29 cellular contexts compared by ENCODE assay signal in genomic region chr1:211879475-211879874, GRCh38.
"Had no signal": no experiment of that assay in that cellular context is flagged by ENCODE, and none has a peak within 500 bp of the region (broad histone marks: within the 10 kb centered on the region; RNA-seq: fewer than 3 reads in every experiment).

No MANE protein-coding gene starts in this region.

- H3K36me3 ChIP-seq: neutrophil, right lobe of liver, sigmoid colon, stomach, thoracic aorta, thyroid gland, tibial nerve, upper lobe of left lung, uterus had no signal

- H3K9me3 Mint-ChIP-seq: natural killer cell treated with Interleukin-12 subunit alpha and Interleukin-12 subunit beta and Interleukin-15 and Interleukin-18, amount 100 ng/mL, for 72 hours; stimulated activated effector memory CD8-positive, alpha-beta T cell treated with anti-CD3 and anti-CD28 coated beads, Interleukin-12 subunit alpha, Interleukin-12 subunit beta, amount 100 ng/mL, for 72 hours had no signal

- H3K36me3 Mint-ChIP-seq: naive thymus-derived CD8-positive, alpha-beta T cell; natural killer cell treated with Interleukin-12 subunit alpha and Interleukin-12 subunit beta and Interleukin-15 and Interleukin-18, amount 100 ng/mL, for 72 hours; stimulated activated effector memory CD8-positive, alpha-beta T cell treated with anti-CD3 and anti-CD28 coated beads, Interleukin-12 subunit alpha, Interleukin-12 subunit beta, amount 100 ng/mL, for 72 hours; stimulated activated naive B cell treated with anti-CD40 and anti-IgM and Interleukin-4, amounts not matched to agents 10 μg/mL and 1 μg/mL and 100 μg/mL, for 72 hours had no signal

- H3K9me3 ChIP-seq: neutrophil, right lobe of liver, sigmoid colon, stomach, thoracic aorta, thyroid gland, upper lobe of left lung, uterus had no signal

- H3K27ac ChIP-seq: neutrophil, parathyroid adenoma, psoas muscle, right lobe of liver, sigmoid colon, stomach, thoracic aorta, thyroid gland, tibial nerve, upper lobe of left lung, uterus had no signal

- H3K27me3 ChIP-seq: neutrophil, right lobe of liver, sigmoid colon, stomach, thyroid gland, tibial nerve, upper lobe of left lung, uterus had no signal

- DNase-seq: naive thymus-derived CD8-positive, alpha-beta T cell; nephron progenitor cell; nucleus accumbens; posterior cingulate gyrus; psoas muscle; right cardiac atrium; right lobe of liver; sigmoid colon; small intestine; stimulated activated CD4-positive, alpha-beta T cell treated with anti-CD3 and anti-CD28 coated beads, Interleukin-15, amount 100 ng/mL, for 24 hours; stimulated activated CD4-positive, alpha-beta T cell treated with anti-CD3 and anti-CD28 coated beads, Interleukin-2, amount 100 ng/mL, for 24 hours; stimulated activated CD4-positive, alpha-beta T cell treated with anti-CD3 and anti-CD28 coated beads, Interleukin-2, amount 100 ng/mL, for 48 hours; stimulated activated CD4-positive, alpha-beta T cell treated with anti-CD3 and anti-CD28 coated beads, Interleukin-4, amount 100 ng/mL, for 24 hours; stimulated activated naive B cell treated with anti-CD40 and anti-IgM and Interleukin-4, amounts not matched to agents 10 μg/mL and 1 μg/mL and 100 μg/mL, for 72 hours; stimulated activated naive CD4-positive, alpha-beta T cell treated with Interleukin-2 at 50 U/mL for 16 hours; stomach; thyroid gland; trophoblast cell; upper lobe of left lung; uterus had no signal

- H3K9ac ChIP-seq: parathyroid adenoma had no signal

- H3K4me1 ChIP-seq: parathyroid adenoma, psoas muscle, right lobe of liver, stomach, thyroid gland, tibial nerve, upper lobe of left lung, uterus had no signal

- H3K4me3 ChIP-seq: psoas muscle, right lobe of liver, sigmoid colon, stomach, thoracic aorta, thyroid gland, tibial nerve, upper lobe of left lung, uterus had no signal

- H3K27ac Mint-ChIP-seq: naive thymus-derived CD8-positive, alpha-beta T cell; natural killer cell treated with Interleukin-12 subunit alpha and Interleukin-12 subunit beta and Interleukin-15 and Interleukin-18, amount 100 ng/mL, for 72 hours; nephron progenitor cell; progenitor cell of endocrine pancreas; stimulated activated effector memory CD8-positive, alpha-beta T cell treated with anti-CD3 and anti-CD28 coated beads, Interleukin-12 subunit alpha, Interleukin-12 subunit beta, amount 100 ng/mL, for 72 hours; stimulated activated naive B cell treated with anti-CD40 and anti-IgM and Interleukin-4, amounts not matched to agents 10 μg/mL and 1 μg/mL and 100 μg/mL, for 72 hours; stimulated activated naive CD8-positive, alpha-beta T cell treated with anti-CD3 and anti-CD28 coated beads, Interleukin-15, Interleukin-2, amounts not matched to agents 100 ng/mL and 50 ng/mL, for 24 hours had no signal

- ATAC-seq: naive thymus-derived CD8-positive, alpha-beta T cell; natural killer cell treated with Interleukin-12 subunit alpha and Interleukin-12 subunit beta and Interleukin-15 and Interleukin-18, amount 100 ng/mL, for 72 hours; psoas muscle; right cardiac atrium; right lobe of liver; stimulated activated effector memory CD8-positive, alpha-beta T cell treated with anti-CD3 and anti-CD28 coated beads, Interleukin-12 subunit alpha, Interleukin-12 subunit beta, amount 100 ng/mL, for 72 hours; stimulated activated naive B cell treated with anti-CD40 and anti-IgM and Interleukin-4, amounts not matched to agents 10 μg/mL and 1 μg/mL and 100 μg/mL, for 72 hours had no signal

- H3K4me1 Mint-ChIP-seq: neural crest cell; stimulated activated effector memory CD8-positive, alpha-beta T cell treated with anti-CD3 and anti-CD28 coated beads, Interleukin-12 subunit alpha, Interleukin-12 subunit beta, amount 100 ng/mL, for 72 hours; stimulated activated naive B cell treated with anti-CD40 and anti-IgM and Interleukin-4, amounts not matched to agents 10 μg/mL and 1 μg/mL and 100 μg/mL, for 72 hours had no signal

- H3K27me3 Mint-ChIP-seq: naive thymus-derived CD8-positive, alpha-beta T cell; progenitor cell of endocrine pancreas had no signal

- H3K4me3 Mint-ChIP-seq: naive thymus-derived CD8-positive, alpha-beta T cell; natural killer cell treated with Interleukin-12 subunit alpha and Interleukin-12 subunit beta and Interleukin-15 and Interleukin-18, amount 100 ng/mL, for 72 hours; nephron progenitor cell; neural crest cell; stimulated activated effector memory CD8-positive, alpha-beta T cell treated with anti-CD3 and anti-CD28 coated beads, Interleukin-12 subunit alpha, Interleukin-12 subunit beta, amount 100 ng/mL, for 72 hours; stimulated activated naive B cell treated with anti-CD40 and anti-IgM and Interleukin-4, amounts not matched to agents 10 μg/mL and 1 μg/mL and 100 μg/mL, for 72 hours; stimulated activated naive CD8-positive, alpha-beta T cell treated with anti-CD3 and anti-CD28 coated beads, Interleukin-15, Interleukin-2, amounts not matched to agents 100 ng/mL and 50 ng/mL, for 24 hours had no signal
